ENCODE assay signal across 8 cellular contexts in the genomic region with DNA sequence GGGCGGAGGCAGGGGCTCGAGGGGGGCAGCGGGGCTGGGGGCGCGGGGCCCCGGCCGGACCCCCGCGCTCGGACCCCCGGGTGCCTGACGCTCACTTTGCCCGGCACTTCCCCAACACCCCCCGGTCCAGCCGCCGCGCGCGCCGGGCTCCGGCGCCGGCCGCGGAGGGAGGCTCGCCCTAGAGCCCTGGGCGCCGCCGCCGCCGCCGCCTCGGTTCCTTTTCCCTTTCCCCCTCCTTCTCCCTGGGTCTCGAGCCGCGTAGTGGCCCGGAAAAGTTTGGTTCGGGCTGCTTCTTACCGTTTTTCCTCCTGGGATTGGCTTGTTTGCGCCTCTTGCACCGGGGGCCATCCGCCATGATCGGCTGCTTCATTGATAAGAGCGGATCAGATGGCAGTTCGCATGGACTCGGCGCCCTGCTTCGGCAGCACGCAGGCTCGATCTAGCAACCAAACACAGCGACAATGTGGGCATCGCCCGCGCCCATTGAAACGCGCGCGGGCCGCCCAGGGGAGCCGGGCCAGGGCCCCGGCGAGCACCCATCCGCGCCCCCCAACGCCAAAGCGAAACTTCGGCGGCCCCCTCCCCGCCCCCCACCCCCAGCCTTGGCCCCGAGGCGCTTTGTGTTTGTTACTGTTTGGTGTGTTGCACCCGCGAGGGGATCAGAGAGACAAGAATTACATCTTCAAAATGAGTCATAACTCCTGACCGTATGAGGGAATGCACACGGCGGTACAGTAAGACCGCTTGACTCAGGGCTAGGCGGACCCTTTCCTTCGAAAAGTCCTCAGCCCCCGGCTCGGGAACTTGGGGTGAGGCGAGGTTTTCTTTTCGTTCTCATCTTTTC. TPM values are rescaled to one million over a fixed set of nuclear protein-coding genes. Genes with fewer than 3 reads are reported as not detected.
DNase-seq lines count a peak whose midpoint lies in the region; ATAC-seq and TF ChIP-seq lines count a peak whose summit lies in the region.

No MANE protein-coding gene starts in this region.

- H3K36me3 ChIP-seq in uterus, result no peaks in the 10 kb centered on the region

- H3K27me3 ChIP-seq in uterus, result peaks cover 0 to 24% of the 10 kb centered on the region in 2 donors

- intact Hi-C loops in uterus (cut with DNase I; ENCODE audit: low total_unique reads), result no loop called here

- peaks cover 2 to 10% of the 10 kb centered on the region in 2 donors for H3K36me3 Mint-ChIP-seq in activated T-cell treated with anti-CD3 and anti-CD28 coated beads, Interleukin-2, amount 50 U/mL, for 72 hours (ENCODE audit: insufficient read depth in 2 of 2)
- H3K36me3 Mint-ChIP-seq in nephron progenitor cell (ENCODE audit: low read depth), result no peaks in the 10 kb centered on the region

- peak overlapping the region; percentile 95 to 97 for H3K27ac ChIP-seq in uterus

- H3K4me1 ChIP-seq in uterus, result no peaks in the 10 kb centered on the region

- peaks cover 39% of the 10 kb centered on the region for H3K27me3 Mint-ChIP-seq in activated T-cell treated with anti-CD3 and anti-CD28 coated beads, Interleukin-2, amount 50 U/mL, for 72 hours (ENCODE audit: low read depth)
- H3K27me3 Mint-ChIP-seq in nephron progenitor cell (ENCODE audit: low read depth, poor library complexity), result no peaks in the 10 kb centered on the region

- peak overlapping the region; percentile 96 for H3K27ac Mint-ChIP-seq in activated T-cell treated with anti-CD3 and anti-CD28 coated beads, Interleukin-2, amount 50 U/mL, for 72 hours
- peak overlapping the region; percentile 99 for H3K27ac Mint-ChIP-seq in nephron progenitor cell

- peak overlapping the region; percentile 81 for H3K4me3 ChIP-seq in fibroblast of villous mesenchyme (ENCODE audit: low read depth, low read length)
- peak overlapping the region; percentile 49 to 74 for H3K4me3 ChIP-seq in uterus

- peak; percentile 60 for ATAC-seq in HG02678 (IDR thresholded peaks at IDR 0.05; ENCODE audit: unreplicated experiment)
- ATAC-seq in activated T-cell treated with anti-CD3 and anti-CD28 coated beads, Interleukin-2, amount 50 U/mL, for 72 hours (replicated peaks in 1 of 2), result peak; percentile 84 to 87

- peaks cover 21% of the 10 kb centered on the region for H3K4me1 Mint-ChIP-seq in activated T-cell treated with anti-CD3 and anti-CD28 coated beads, Interleukin-2, amount 50 U/mL, for 72 hours (ENCODE audit: low read depth)
- H3K4me1 Mint-ChIP-seq in nephron progenitor cell, result peaks cover 36% of the 10 kb centered on the region

- TF ChIP-seq POLR2A in uterus (IDR thresholded peaks at IDR 0.05), result peak in 1 of 2 donors; percentile 28

- no peaks in the 10 kb centered on the region for H3K9me3 ChIP-seq in uterus

- no peak overlapping the region for H3K4me3 Mint-ChIP-seq in activated T-cell treated with anti-CD3 and anti-CD28 coated beads, Interleukin-2, amount 50 U/mL, for 72 hours
- H3K4me3 Mint-ChIP-seq in nephron progenitor cell, result no peak overlapping the region

- peak; percentile 39 to 45 for DNase-seq in activated CD4-positive, alpha-beta T cell treated with anti-CD3 and anti-CD28 coated beads for 4 hours
- no peak for DNase-seq in activated CD4-positive, alpha-beta T cell treated with anti-CD3 and anti-CD28 coated beads, Interleukin-2, amount 50 U/mL, for 1 hour
- DNase-seq in NCI-H2227 (lab: John Stamatoyannopoulos, UW; ENCODE audit: unreplicated experiment) (peak; percentile 52), fibroblast of villous mesenchyme (ENCODE audit: low read depth) (peak; percentile 96), nephron progenitor cell (peak; percentile 54), uterus (peak; percentile 53 to 70)
- DNase-seq in activated T-cell treated with anti-CD3 and anti-CD28 coated beads, Interleukin-2, amount 50 U/mL, for 72 hours, result peak; percentile 67 to 75

- no peaks in the 10 kb centered on the region for H3K9me3 Mint-ChIP-seq in activated T-cell treated with anti-CD3 and anti-CD28 coated beads, Interleukin-2, amount 50 U/mL, for 72 hours
- no peaks in the 10 kb centered on the region for H3K9me3 Mint-ChIP-seq in nephron progenitor cell

- TF ChIP-seq CTCF in fibroblast of villous mesenchyme (IDR thresholded peaks at IDR 0.05; ENCODE audit: insufficient read depth, low read depth, low read length) (no peak), nephron progenitor cell (IDR thresholded peaks at IDR 0.05) (no peak), uterus (IDR thresholded peaks at IDR 0.05) (no peak)

RNA-seq across cellular contexts. Expression of a gene that starts 2.7 kb away (rescaled TPM):
- total RNA-seq in activated T-cell treated with anti-CD3 and anti-CD28 coated beads, Interleukin-2, amount 50 U/mL, for 72 hours, result 10 to 100 TPM; 22.5 to 58.2 TPM
- total RNA-seq in fibroblast of villous mesenchyme (40.6 and 50.1 TPM in 2 replicates), uterus (100 to 1,000 TPM in 3 of 4 donors, 10 to 100 TPM in 1; 35.9 to 177 (median 120) TPM)
